ENCODE assay signal across 22 cellular contexts in genomic region chr7:35415411-35415822, GRCh38.
DNase-seq lines count a peak whose midpoint lies in the region; ATAC-seq and TF ChIP-seq lines count a peak whose summit lies in the region.
"Had no signal": no experiment of that assay in that cellular context is flagged by ENCODE, and none has a peak within 500 bp of the region (broad histone marks: within the 10 kb centered on the region; RNA-seq: fewer than 3 reads in every experiment).

No MANE protein-coding gene starts in this region.

- no peaks in the 10 kb centered on the region for H3K27me3 ChIP-seq in right atrium auricular region
- H3K27me3 ChIP-seq in foreskin keratinocyte: no peaks in the 10 kb centered on the region
- H3K27me3 ChIP-seq: Peyer's patch had no signal

- peak overlapping the region; percentile 34 to 67 for H3K27ac ChIP-seq in right atrium auricular region
- H3K27ac ChIP-seq in foreskin keratinocyte: no peak overlapping the region
- H3K27ac ChIP-seq: C4-2B, Peyer's patch had no signal

- no peak for TF ChIP-seq CTCF in right atrium auricular region (IDR thresholded peaks at IDR 0.05)
- TF ChIP-seq CTCF in foreskin keratinocyte (conservative IDR thresholded peaks at IDR 0.05): no peak

- ATAC-seq in Right ventricle myocardium superior (ENCODE audit: poor library complexity) (peak; percentile 84), sciatic nerve (peak; percentile 32), foreskin keratinocyte (no peak), HG02623 (IDR thresholded peaks at IDR 0.05; ENCODE audit: unreplicated experiment) (no peak)

- H3K4me3 ChIP-seq in right atrium auricular region: no peak overlapping the region
- H3K4me3 ChIP-seq: Peyer's patch had no signal

- H3K4me1 ChIP-seq in right atrium auricular region (peaks cover 0 to 31% of the 10 kb centered on the region in 2 donors), foreskin keratinocyte (no peaks in the 10 kb centered on the region)
- H3K4me1 ChIP-seq: Peyer's patch had no signal

- DNase-seq in HT1080 (ENCODE audit: low read depth) (peak; percentile 13), Right ventricle myocardium superior (peak; percentile 88), right atrium auricular region (ENCODE audit: low spot score) (peak; percentile 95), sciatic nerve (ENCODE audit: low spot score) (no peak), foreskin keratinocyte (no peak), RKO (ENCODE audit: low spot score) (no peak), GOT3 (lab: John Stamatoyannopoulos, UW) (no peak)
- DNase-seq: AML-193; Calu3; CD8-positive, alpha-beta memory T cell; DMS153; GF-D8; Kasumi-1; NCI-H1694; NCI-H2081; NCI-H2171; NCI-H345; NCI-H524; NCI-H82; Peyer's patch had no signal

- no peaks in the 10 kb centered on the region for H3K36me3 ChIP-seq in right atrium auricular region
- H3K36me3 ChIP-seq: Peyer's patch had no signal

- intact Hi-C loops in Right ventricle myocardium superior (cut with DNase I) (no loop called here), sciatic nerve (cut with DNase I) (no loop called here)

- no peaks in the 10 kb centered on the region for H3K9me3 ChIP-seq in right atrium auricular region
- H3K9me3 ChIP-seq: Peyer's patch had no signal

Comparison
In these comparisons a context has a peak if more than half of its experiments do, and no peak if none do; other contexts are left out.
1. DNase-seq: peak in HT1080 (single experiment), Right ventricle myocardium superior (single experiment) and right atrium auricular region (single experiment); none in sciatic nerve (single experiment), foreskin keratinocyte (0 of 2), RKO (single experiment) and GOT3 (single experiment).
2. ATAC-seq: peak in Right ventricle myocardium superior (single experiment) and sciatic nerve (single experiment); none in foreskin keratinocyte (single experiment) and HG02623 (single experiment).